Comparison of ENCODE assay signal across 34 cellular contexts in the genomic region with DNA sequence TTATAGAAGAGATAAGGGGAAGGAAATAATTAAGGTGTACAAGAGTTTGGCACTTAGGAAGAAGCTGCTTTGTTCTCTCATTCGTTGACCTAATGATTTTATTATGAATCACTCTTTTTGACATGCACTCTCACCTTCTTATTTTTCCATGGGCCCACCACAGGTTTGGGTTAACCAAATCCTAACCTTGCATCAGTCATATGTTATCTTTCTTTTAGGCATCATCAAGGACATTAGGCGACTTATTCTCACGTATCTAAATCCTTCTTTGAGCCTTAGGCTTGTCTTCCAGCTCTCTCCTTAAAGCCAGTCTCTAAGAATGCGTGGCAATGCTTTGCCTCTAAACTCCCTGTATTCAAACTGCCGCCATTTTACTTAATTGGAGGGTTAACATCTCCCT.
"Had no signal": no experiment of that assay in that cellular context is flagged by ENCODE, and none has a peak within 500 bp of the region (broad histone marks: within the 10 kb centered on the region; RNA-seq: fewer than 3 reads in every experiment).

No MANE protein-coding gene starts in this region.

- H3K4me3 Mint-ChIP-seq: activated B cell treated with CpG ODN at 0.5 μM for 24 hours; activated CD4-positive, alpha-beta memory T cell treated with anti-CD3 and anti-CD28 coated beads for 36 hours; activated naive CD8-positive, alpha-beta T cell treated with anti-CD3 and anti-CD28 coated beads, Interleukin-2, amount 10 ng/mL, durations not matched to agents 7 days and 5 days; activated T-cell treated with anti-CD3 and anti-CD28 coated beads, Interleukin-2, amount 50 U/mL, for 72 hours; activated T-helper 17 cell treated with anti-CD3 and anti-CD28 coated beads, Interleukin-2, amount 50 U/mL, for 72 hours; brain had no signal

- H3K36me3 ChIP-seq: adrenal gland, MG63 had no signal

- H3K27ac ChIP-seq: adrenal gland, VCaP had no signal

- H3K27me3 Mint-ChIP-seq: activated B cell treated with CpG ODN at 0.5 μM for 24 hours; activated naive CD8-positive, alpha-beta T cell treated with anti-CD3 and anti-CD28 coated beads, Interleukin-2, amount 10 ng/mL, durations not matched to agents 7 days and 5 days; brain had no signal

- H3K36me3 Mint-ChIP-seq: activated CD4-positive, alpha-beta memory T cell treated with anti-CD3 and anti-CD28 coated beads for 36 hours; activated naive CD8-positive, alpha-beta T cell treated with anti-CD3 and anti-CD28 coated beads, Interleukin-2, amount 10 ng/mL, durations not matched to agents 7 days and 5 days had no signal

- H3K27ac Mint-ChIP-seq: activated B cell treated with CpG ODN at 0.5 μM for 24 hours; activated CD4-positive, alpha-beta memory T cell treated with anti-CD3 and anti-CD28 coated beads for 36 hours; activated naive CD8-positive, alpha-beta T cell treated with anti-CD3 and anti-CD28 coated beads, Interleukin-2, amount 10 ng/mL, durations not matched to agents 7 days and 5 days; activated T-cell treated with anti-CD3 and anti-CD28 coated beads, Interleukin-2, amount 50 U/mL, for 72 hours; activated T-helper 17 cell treated with anti-CD3 and anti-CD28 coated beads, Interleukin-2, amount 50 U/mL, for 72 hours; brain had no signal

- DNase-seq: activated B cell treated with CpG ODN at 0.5 μM for 24 hours; activated CD4-positive, alpha-beta memory T cell treated with anti-CD3 and anti-CD28 coated beads for 36 hours; activated CD4-positive, alpha-beta T cell treated with anti-CD3 and anti-CD28 coated beads for 4 hours; activated CD4-positive, alpha-beta T cell treated with anti-CD3 and anti-CD28 coated beads, Interleukin-2, amount 50 U/mL, for 1 hour; activated CD4-positive, CD25-positive, alpha-beta regulatory T cell treated with anti-CD3 and anti-CD28 coated beads, Interleukin-2, amount 50 U/mL, for 72 hours; activated effector memory CD4-positive, alpha-beta T cell treated with anti-CD3 and anti-CD28 coated beads, Interleukin-2, amount 50 U/mL, for 16 hours; activated naive CD4-positive, alpha-beta T cell; activated naive CD4-positive, alpha-beta T cell treated with anti-CD3 and anti-CD28 coated beads, Interleukin-2, amount 50 U/mL, for 16 hours; activated naive CD8-positive, alpha-beta T cell treated with anti-CD3 and anti-CD28 coated beads, Interleukin-2, amount 10 ng/mL, durations not matched to agents 7 days and 5 days; activated T-cell treated with anti-CD3 and anti-CD28 coated beads, Interleukin-2, amount 50 U/mL, for 1 hour; activated T-cell treated with anti-CD3 and anti-CD28 coated beads, Interleukin-2, amount 50 U/mL, for 72 hours; adrenal gland; anterior cingulate cortex; caudate nucleus; cerebellar nuclear complex; Kasumi-1; MG63; NCI-H1048; NCI-H1105 treated with DMSO at 0.1 percent for 48 hours; NCI-H1436; NCI-H1694; NCI-H1930; NCI-H2081 treated with DMSO at 0.1 percent for 48 hours; NCI-H226; NCI-H446 treated with DMSO at 0.1 percent for 48 hours; NCI-H524; Right ventricle myocardium superior; SW 1271; T-helper 1 cell; T-helper 2 cell; T-helper 9 cell had no signal

- H3K4me3 ChIP-seq: adrenal gland, MG63 had no signal

- H3K27me3 ChIP-seq: adrenal gland, MG63 had no signal

- ATAC-seq: activated T-cell treated with anti-CD3 and anti-CD28 coated beads, Interleukin-2, amount 50 U/mL, for 72 hours; activated T-helper 17 cell treated with anti-CD3 and anti-CD28 coated beads, Interleukin-2, amount 50 U/mL, for 72 hours had no signal

- H3K9me3 Mint-ChIP-seq: activated B cell treated with CpG ODN at 0.5 μM for 24 hours; activated CD4-positive, alpha-beta memory T cell treated with anti-CD3 and anti-CD28 coated beads for 36 hours; activated naive CD8-positive, alpha-beta T cell treated with anti-CD3 and anti-CD28 coated beads, Interleukin-2, amount 10 ng/mL, durations not matched to agents 7 days and 5 days; activated T-cell treated with anti-CD3 and anti-CD28 coated beads, Interleukin-2, amount 50 U/mL, for 72 hours; activated T-helper 17 cell treated with anti-CD3 and anti-CD28 coated beads, Interleukin-2, amount 50 U/mL, for 72 hours; brain had no signal

- H3K9me3 ChIP-seq: adrenal gland, MG63 had no signal
